ENCODE assay signal across 1 cellular context in the genomic region with DNA sequence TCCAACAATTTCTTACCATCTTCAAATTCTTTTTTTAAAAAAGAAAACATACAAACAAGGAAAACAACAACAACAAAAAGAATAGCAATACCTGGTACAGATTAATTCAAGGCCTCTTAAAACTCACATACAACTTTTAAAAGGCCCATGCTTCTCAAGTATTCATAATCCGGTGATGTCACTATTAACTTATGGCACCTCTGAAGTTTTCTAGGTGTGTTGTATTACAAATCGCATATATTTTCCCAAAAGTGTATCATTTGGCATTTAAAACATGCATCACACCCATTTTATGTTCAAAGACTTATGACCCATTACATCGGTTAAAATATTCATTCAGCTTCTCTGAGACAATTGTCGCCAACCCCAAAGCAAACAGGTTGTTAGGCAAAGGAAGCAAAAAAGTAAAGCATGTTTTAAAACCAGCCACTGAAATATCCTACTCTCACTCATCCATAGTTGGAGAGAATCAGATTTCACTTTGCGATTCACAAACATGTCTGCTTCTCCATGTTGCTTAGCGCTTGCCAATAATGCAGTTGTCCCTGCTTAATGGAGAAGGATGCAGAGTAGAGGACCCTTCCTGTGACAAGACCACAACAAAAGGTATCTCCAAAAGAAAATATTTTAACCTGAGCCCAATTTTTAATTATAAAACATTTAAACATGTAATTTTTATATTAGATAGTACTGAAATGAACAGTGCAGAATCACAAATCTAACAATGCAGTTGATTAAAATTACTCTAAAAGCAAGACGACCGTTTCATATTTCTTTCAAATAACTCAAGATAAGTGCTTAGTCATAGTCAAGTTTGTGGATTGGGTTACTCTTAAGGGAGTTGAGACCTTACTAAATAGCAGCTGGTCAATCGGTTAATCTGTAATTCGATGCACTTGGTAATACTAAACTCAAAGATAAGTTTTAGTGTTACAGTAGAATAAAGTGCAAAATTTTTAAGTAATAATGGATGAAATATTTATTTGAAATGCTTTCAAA.
TF ChIP-seq lines count a peak whose summit lies in the region.

No MANE protein-coding gene starts in this region.

TF ChIP-seq in K562, 482 proteins besides CTCF, POLR2A, EP300 and RAD21 (continued from another document and continues in another):
- TF ChIP-seq, protein P1, sequence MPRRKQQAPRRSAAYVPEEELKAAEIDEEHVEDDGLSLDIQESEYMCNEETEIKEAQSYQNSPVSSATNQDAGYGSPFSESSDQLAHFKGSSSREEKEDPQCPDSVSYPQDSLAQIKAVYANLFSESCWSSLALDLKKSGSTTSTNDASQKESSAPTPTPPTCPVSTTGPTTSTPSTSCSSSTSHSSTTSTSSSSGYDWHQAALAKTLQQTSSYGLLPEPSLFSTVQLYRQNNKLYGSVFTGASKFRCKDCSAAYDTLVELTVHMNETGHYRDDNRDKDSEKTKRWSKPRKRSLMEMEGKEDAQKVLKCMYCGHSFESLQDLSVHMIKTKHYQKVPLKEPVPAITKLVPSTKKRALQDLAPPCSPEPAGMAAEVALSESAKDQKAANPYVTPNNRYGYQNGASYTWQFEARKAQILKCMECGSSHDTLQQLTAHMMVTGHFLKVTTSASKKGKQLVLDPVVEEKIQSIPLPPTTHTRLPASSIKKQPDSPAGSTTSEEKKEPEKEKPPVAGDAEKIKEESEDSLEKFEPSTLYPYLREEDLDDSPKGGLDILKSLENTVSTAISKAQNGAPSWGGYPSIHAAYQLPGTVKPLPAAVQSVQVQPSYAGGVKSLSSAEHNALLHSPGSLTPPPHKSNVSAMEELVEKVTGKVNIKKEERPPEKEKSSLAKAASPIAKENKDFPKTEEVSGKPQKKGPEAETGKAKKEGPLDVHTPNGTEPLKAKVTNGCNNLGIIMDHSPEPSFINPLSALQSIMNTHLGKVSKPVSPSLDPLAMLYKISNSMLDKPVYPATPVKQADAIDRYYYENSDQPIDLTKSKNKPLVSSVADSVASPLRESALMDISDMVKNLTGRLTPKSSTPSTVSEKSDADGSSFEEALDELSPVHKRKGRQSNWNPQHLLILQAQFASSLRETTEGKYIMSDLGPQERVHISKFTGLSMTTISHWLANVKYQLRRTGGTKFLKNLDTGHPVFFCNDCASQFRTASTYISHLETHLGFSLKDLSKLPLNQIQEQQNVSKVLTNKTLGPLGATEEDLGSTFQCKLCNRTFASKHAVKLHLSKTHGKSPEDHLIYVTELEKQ (CRISPR knock-in tag; IDR thresholded peaks at IDR 0.05) = no peak
- TF ChIP-seq, protein P2, sequence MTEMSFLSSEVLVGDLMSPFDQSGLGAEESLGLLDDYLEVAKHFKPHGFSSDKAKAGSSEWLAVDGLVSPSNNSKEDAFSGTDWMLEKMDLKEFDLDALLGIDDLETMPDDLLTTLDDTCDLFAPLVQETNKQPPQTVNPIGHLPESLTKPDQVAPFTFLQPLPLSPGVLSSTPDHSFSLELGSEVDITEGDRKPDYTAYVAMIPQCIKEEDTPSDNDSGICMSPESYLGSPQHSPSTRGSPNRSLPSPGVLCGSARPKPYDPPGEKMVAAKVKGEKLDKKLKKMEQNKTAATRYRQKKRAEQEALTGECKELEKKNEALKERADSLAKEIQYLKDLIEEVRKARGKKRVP (CRISPR knock-in tag; IDR thresholded peaks at IDR 0.05) = no peak
- TF ChIP-seq, protein P3, sequence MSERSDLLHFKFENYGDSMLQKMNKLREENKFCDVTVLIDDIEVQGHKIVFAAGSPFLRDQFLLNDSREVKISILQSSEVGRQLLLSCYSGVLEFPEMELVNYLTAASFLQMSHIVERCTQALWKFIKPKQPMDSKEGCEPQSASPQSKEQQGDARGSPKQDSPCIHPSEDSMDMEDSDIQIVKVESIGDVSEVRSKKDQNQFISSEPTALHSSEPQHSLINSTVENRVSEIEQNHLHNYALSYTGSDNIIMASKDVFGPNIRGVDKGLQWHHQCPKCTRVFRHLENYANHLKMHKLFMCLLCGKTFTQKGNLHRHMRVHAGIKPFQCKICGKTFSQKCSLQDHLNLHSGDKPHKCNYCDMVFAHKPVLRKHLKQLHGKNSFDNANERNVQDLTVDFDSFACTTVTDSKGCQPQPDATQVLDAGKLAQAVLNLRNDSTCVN (CRISPR knock-in tag; IDR thresholded peaks at IDR 0.05) = no peak
- peak; percentile 84 for TF ChIP-seq NFE2 (IDR thresholded peaks at IDR 0.05; ENCODE audit: low read depth)
- peak; percentile 51; the same call in 1 of the 2 replicates for TF ChIP-seq FOXM1 (IDR thresholded peaks at IDR 0.05; ENCODE audit: low read depth)
- no peak for TF ChIP-seq FOXM1 (CRISPR knock-in tag; IDR thresholded peaks at IDR 0.05; ENCODE audit: low read depth)
- TF ChIP-seq PHF20 (IDR thresholded peaks at IDR 0.05; ENCODE audit: partially characterized antibody) = no peak
- peak; percentile 16; the same call in 1 of the 2 replicates for TF ChIP-seq BRD4 (IDR thresholded peaks at IDR 0.05)
- TF ChIP-seq ASH1L (IDR thresholded peaks at IDR 0.05; ENCODE audit: borderline replicate concordance, low read depth, partially characterized antibody) = no peak
- no peak for TF ChIP-seq ATF1 (CRISPR knock-in tag; IDR thresholded peaks at IDR 0.05)
- no peak for TF ChIP-seq ATF1 (tag; IDR thresholded peaks at IDR 0.05)
- TF ChIP-seq KLF1 (tag; IDR thresholded peaks at IDR 0.05) = no peak
- no peak for TF ChIP-seq KAT2B (IDR thresholded peaks at IDR 0.05; ENCODE audit: low read depth, low read length)
- no peak for TF ChIP-seq ARNT (IDR thresholded peaks at IDR 0.05)
- peak; percentile 73; the same call in 1 of the 2 replicates for TF ChIP-seq MAFF (IDR thresholded peaks at IDR 0.05; ENCODE audit: low read length)
- TF ChIP-seq ZNF586 (CRISPR knock-in tag; conservative IDR thresholded peaks at IDR 0.05) = no peak
- no peak for TF ChIP-seq SLC30A9 (CRISPR knock-in tag; IDR thresholded peaks at IDR 0.05)
- 0 out of 2 replicates have a peak, but pooled peaks have one; percentile 35 for TF ChIP-seq JUND (IDR thresholded peaks at IDR 0.05; ENCODE audit: borderline replicate concordance, low read depth, low read length)
- TF ChIP-seq JUND (tag; IDR thresholded peaks at IDR 0.05; ENCODE audit: borderline replicate concordance, low read depth, low read length) = no peak
- TF ChIP-seq SMC3 (conservative IDR thresholded peaks at IDR 0.05; ENCODE audit: insufficient read depth, low read depth, low read length) = no peak
- TF ChIP-seq, protein P4, sequence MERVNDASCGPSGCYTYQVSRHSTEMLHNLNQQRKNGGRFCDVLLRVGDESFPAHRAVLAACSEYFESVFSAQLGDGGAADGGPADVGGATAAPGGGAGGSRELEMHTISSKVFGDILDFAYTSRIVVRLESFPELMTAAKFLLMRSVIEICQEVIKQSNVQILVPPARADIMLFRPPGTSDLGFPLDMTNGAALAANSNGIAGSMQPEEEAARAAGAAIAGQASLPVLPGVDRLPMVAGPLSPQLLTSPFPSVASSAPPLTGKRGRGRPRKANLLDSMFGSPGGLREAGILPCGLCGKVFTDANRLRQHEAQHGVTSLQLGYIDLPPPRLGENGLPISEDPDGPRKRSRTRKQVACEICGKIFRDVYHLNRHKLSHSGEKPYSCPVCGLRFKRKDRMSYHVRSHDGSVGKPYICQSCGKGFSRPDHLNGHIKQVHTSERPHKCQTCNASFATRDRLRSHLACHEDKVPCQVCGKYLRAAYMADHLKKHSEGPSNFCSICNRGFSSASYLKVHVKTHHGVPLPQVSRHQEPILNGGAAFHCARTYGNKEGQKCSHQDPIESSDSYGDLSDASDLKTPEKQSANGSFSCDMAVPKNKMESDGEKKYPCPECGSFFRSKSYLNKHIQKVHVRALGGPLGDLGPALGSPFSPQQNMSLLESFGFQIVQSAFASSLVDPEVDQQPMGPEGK (CRISPR knock-in tag; IDR thresholded peaks at IDR 0.05; ENCODE audit: borderline replicate concordance) = no peak
- TF ChIP-seq, protein P5, sequence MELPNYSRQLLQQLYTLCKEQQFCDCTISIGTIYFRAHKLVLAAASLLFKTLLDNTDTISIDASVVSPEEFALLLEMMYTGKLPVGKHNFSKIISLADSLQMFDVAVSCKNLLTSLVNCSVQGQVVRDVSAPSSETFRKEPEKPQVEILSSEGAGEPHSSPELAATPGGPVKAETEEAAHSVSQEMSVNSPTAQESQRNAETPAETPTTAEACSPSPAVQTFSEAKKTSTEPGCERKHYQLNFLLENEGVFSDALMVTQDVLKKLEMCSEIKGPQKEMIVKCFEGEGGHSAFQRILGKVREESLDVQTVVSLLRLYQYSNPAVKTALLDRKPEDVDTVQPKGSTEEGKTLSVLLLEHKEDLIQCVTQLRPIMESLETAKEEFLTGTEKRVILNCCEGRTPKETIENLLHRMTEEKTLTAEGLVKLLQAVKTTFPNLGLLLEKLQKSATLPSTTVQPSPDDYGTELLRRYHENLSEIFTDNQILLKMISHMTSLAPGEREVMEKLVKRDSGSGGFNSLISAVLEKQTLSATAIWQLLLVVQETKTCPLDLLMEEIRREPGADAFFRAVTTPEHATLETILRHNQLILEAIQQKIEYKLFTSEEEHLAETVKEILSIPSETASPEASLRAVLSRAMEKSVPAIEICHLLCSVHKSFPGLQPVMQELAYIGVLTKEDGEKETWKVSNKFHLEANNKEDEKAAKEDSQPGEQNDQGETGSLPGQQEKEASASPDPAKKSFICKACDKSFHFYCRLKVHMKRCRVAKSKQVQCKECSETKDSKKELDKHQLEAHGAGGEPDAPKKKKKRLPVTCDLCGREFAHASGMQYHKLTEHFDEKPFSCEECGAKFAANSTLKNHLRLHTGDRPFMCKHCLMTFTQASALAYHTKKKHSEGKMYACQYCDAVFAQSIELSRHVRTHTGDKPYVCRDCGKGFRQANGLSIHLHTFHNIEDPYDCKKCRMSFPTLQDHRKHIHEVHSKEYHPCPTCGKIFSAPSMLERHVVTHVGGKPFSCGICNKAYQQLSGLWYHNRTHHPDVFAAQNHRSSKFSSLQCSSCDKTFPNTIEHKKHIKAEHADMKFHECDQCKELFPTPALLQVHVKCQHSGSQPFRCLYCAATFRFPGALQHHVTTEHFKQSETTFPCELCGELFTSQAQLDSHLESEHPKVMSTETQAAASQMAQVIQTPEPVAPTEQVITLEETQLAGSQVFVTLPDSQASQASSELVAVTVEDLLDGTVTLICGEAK (IDR thresholded peaks at IDR 0.05) = no peak
- TF ChIP-seq, protein P5 (CRISPR knock-in tag; IDR thresholded peaks at IDR 0.05) = no peak
- no peak for TF ChIP-seq ZNF146 (CRISPR knock-in tag; IDR thresholded peaks at IDR 0.05; ENCODE audit: unreplicated experiment)
- no peak for TF ChIP-seq ZNF785 (CRISPR knock-in tag; IDR thresholded peaks at IDR 0.05)
- no peak for TF ChIP-seq MYC (IDR thresholded peaks at IDR 0.05; ENCODE audit: low read depth, low read length)
- TF ChIP-seq MYC (CRISPR knock-in tag; IDR thresholded peaks at IDR 0.05; ENCODE audit: borderline replicate concordance, low read depth) = no peak
- no peak for TF ChIP-seq PTBP1 (IDR thresholded peaks at IDR 0.05; ENCODE audit: low read depth, low read length)
- no peak for TF ChIP-seq CBX3 (IDR thresholded peaks at IDR 0.05; ENCODE audit: borderline replicate concordance in 1 of 2, low read length in 2 of 2)
- no peak for TF ChIP-seq ARID2 (IDR thresholded peaks at IDR 0.05)
- no peak for TF ChIP-seq BHLHE40 (IDR thresholded peaks at IDR 0.05; ENCODE audit: low read length)
- no peak for TF ChIP-seq ZNF175 (CRISPR knock-in tag; IDR thresholded peaks at IDR 0.05; ENCODE audit: low read depth)
- no peak for TF ChIP-seq ZSCAN32 (CRISPR knock-in tag; IDR thresholded peaks at IDR 0.05)
- TF ChIP-seq FOXK2 (conservative IDR thresholded peaks at IDR 0.05 in 1 of 2, IDR thresholded peaks at IDR 0.05 in 1 of 2; ENCODE audit: low read depth in 2 of 2) = peak in 1 of 2 experiments; percentile 58; a peak in 1 of 4 replicates
- TF ChIP-seq ARID1B (IDR thresholded peaks at IDR 0.05) = peak; percentile 24; the same call in 1 of the 2 replicates
- TF ChIP-seq HCFC1 (IDR thresholded peaks at IDR 0.05; ENCODE audit: low read depth, low read length) = no peak
- TF ChIP-seq, protein P6, sequence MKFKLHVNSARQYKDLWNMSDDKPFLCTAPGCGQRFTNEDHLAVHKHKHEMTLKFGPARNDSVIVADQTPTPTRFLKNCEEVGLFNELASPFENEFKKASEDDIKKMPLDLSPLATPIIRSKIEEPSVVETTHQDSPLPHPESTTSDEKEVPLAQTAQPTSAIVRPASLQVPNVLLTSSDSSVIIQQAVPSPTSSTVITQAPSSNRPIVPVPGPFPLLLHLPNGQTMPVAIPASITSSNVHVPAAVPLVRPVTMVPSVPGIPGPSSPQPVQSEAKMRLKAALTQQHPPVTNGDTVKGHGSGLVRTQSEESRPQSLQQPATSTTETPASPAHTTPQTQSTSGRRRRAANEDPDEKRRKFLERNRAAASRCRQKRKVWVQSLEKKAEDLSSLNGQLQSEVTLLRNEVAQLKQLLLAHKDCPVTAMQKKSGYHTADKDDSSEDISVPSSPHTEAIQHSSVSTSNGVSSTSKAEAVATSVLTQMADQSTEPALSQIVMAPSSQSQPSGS (CRISPR knock-in tag; IDR thresholded peaks at IDR 0.05) = no peak
- TF ChIP-seq, protein P7, sequence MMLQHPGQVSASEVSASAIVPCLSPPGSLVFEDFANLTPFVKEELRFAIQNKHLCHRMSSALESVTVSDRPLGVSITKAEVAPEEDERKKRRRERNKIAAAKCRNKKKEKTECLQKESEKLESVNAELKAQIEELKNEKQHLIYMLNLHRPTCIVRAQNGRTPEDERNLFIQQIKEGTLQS (IDR thresholded peaks at IDR 0.05) = peak; percentile 32; the same call in 1 of the 2 replicates
- TF ChIP-seq, protein P7 (CRISPR knock-in tag; conservative IDR thresholded peaks at IDR 0.05) = no peak
